Comparison of ENCODE assay signal across 1 cellular context in the genomic region with DNA sequence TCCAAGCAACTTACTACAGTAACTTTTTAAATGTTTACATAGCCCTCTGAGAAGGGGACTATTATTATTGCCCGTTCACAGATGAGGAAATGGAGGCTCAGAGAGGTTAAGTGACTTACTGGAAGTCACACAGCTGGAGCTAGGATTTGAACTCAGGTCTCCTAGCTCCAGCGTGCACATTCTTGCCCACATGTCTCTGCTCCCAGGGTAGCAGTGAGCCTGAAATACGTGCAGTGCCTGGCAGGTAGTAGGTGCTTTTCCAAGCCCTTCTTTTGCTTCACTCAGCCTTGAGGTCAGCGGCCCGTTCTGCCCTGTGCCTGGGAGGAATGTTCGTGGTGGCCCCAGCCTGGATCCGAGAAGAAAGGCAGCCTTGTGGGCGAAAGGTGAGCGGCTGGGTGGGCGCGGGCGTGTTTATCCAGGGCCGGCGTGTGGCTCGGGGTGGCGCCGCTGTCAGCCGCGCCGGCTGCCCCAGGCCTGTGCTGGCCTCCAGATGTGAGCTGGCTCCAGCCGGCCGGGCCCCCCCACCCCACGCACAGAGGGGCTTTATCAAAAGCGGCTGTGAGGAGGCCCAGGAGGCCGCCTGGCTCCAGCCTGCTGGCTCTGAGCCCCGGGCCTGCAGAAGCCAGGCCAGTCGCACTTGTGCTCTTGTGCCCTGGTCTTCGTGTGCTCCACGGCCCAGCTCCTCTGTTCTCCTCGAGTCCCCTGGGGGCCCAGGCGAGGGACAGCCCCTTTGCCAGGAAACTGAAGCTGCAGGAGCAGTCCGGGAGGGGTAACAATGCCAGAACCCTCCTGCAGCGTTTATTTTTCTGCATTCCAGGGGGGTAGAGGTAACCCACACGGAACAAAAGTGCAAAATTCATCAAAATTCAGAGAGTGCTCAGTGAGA.
A peak's percentile ranks its signal among the peaks of the same experiment; 100 is the strongest.
TF ChIP-seq lines count a peak whose summit lies in the region.

No MANE protein-coding gene starts in this region.

TF ChIP-seq in HepG2, 621 proteins besides CTCF, POLR2A, EP300 and RAD21 (continued from another document and continues in another):
- TF ChIP-seq, protein P1, sequence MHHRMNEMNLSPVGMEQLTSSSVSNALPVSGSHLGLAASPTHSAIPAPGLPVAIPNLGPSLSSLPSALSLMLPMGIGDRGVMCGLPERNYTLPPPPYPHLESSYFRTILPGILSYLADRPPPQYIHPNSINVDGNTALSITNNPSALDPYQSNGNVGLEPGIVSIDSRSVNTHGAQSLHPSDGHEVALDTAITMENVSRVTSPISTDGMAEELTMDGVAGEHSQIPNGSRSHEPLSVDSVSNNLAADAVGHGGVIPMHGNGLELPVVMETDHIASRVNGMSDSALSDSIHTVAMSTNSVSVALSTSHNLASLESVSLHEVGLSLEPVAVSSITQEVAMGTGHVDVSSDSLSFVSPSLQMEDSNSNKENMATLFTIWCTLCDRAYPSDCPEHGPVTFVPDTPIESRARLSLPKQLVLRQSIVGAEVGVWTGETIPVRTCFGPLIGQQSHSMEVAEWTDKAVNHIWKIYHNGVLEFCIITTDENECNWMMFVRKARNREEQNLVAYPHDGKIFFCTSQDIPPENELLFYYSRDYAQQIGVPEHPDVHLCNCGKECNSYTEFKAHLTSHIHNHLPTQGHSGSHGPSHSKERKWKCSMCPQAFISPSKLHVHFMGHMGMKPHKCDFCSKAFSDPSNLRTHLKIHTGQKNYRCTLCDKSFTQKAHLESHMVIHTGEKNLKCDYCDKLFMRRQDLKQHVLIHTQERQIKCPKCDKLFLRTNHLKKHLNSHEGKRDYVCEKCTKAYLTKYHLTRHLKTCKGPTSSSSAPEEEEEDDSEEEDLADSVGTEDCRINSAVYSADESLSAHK (CRISPR knock-in tag; IDR thresholded peaks at IDR 0.05; ENCODE audit: borderline replicate concordance): 0 out of 2 replicates have a peak, but pooled peaks have one; percentile 25
- TF ChIP-seq ZNF317 (CRISPR knock-in tag; IDR thresholded peaks at IDR 0.05) (peak; percentile 24; the same call in 1 of the 2 replicates), UBTF (CRISPR knock-in tag; IDR thresholded peaks at IDR 0.05) (peak; percentile 86), DNMT1 (CRISPR knock-in tag; IDR thresholded peaks at IDR 0.05) (no peak), TOPORS (CRISPR knock-in tag; IDR thresholded peaks at IDR 0.05) (0 out of 2 replicates have a peak, but pooled peaks have one; percentile 31), MIXL1 (CRISPR knock-in tag; IDR thresholded peaks at IDR 0.05) (no peak), NFRKB (IDR thresholded peaks at IDR 0.05) (no peak), SRSF9 (IDR thresholded peaks at IDR 0.05; ENCODE audit: borderline replicate concordance, insufficient read depth, low read depth, low read length, poor library complexity, severe bottlenecking) (no peak), ZNF724P (CRISPR knock-in tag; IDR thresholded peaks at IDR 0.05; ENCODE audit: borderline replicate concordance) (peak; percentile 86), GFI1 (CRISPR knock-in tag; IDR thresholded peaks at IDR 0.05; ENCODE audit: borderline replicate concordance) (peak; percentile 47; the same call in 1 of the 2 replicates), ZNF713 (CRISPR knock-in tag; IDR thresholded peaks at IDR 0.05) (no peak), KLF9 (CRISPR knock-in tag; IDR thresholded peaks at IDR 0.05; ENCODE audit: low read depth) (no peak), ZNF572 (CRISPR knock-in tag; IDR thresholded peaks at IDR 0.05) (no peak), GLI4 (CRISPR knock-in tag; IDR thresholded peaks at IDR 0.05; ENCODE audit: borderline replicate concordance) (no peak), FOSL2 (CRISPR knock-in tag; IDR thresholded peaks at IDR 0.05) (no peak), MEIS1 (CRISPR knock-in tag; IDR thresholded peaks at IDR 0.05; ENCODE audit: borderline replicate concordance) (peak; percentile 77; the same call in 1 of the 2 replicates), ZNF607 (CRISPR knock-in tag; IDR thresholded peaks at IDR 0.05; ENCODE audit: borderline replicate concordance) (peak; percentile 59; the same call in 1 of the 2 replicates), ZNF124 (CRISPR knock-in tag; IDR thresholded peaks at IDR 0.05) (peak; percentile 19; the same call in 1 of the 2 replicates), BCL6 (CRISPR knock-in tag; IDR thresholded peaks at IDR 0.05) (no peak; the same call in 1 of the 2 replicates), ZKSCAN1 (IDR thresholded peaks at IDR 0.05; ENCODE audit: low read length) (peak; percentile 94), CHCHD3 (CRISPR knock-in tag; IDR thresholded peaks at IDR 0.05) (0 out of 2 replicates have a peak, but pooled peaks have one; percentile 48), SNAPC2 (CRISPR knock-in tag; IDR thresholded peaks at IDR 0.05) (peak; percentile 68; the same call in 1 of the 2 replicates), KAT8 (CRISPR knock-in tag; IDR thresholded peaks at IDR 0.05) (0 out of 2 replicates have a peak, but pooled peaks have one; percentile 35), ZFP41 (CRISPR knock-in tag; IDR thresholded peaks at IDR 0.05; ENCODE audit: borderline replicate concordance) (0 out of 2 replicates have a peak, but pooled peaks have one; percentile 42), MAF1 (CRISPR knock-in tag; IDR thresholded peaks at IDR 0.05; ENCODE audit: borderline replicate concordance) (no peak), ZNF850 (CRISPR knock-in tag; conservative IDR thresholded peaks at IDR 0.05) (0 out of 2 replicates have a peak, but pooled peaks have one; percentile 41), ZNF430 (CRISPR knock-in tag; IDR thresholded peaks at IDR 0.05) (peak; percentile 64; the same call in 1 of the 2 replicates), SP4 (CRISPR knock-in tag; IDR thresholded peaks at IDR 0.05) (peak; percentile 62; the same call in 1 of the 2 replicates), MBD4 (IDR thresholded peaks at IDR 0.05; ENCODE audit: borderline replicate concordance, low read length) (no peak), NFKB2 (CRISPR knock-in tag; IDR thresholded peaks at IDR 0.05; ENCODE audit: borderline replicate concordance) (no peak), CHD4 (IDR thresholded peaks at IDR 0.05; ENCODE audit: borderline replicate concordance, low read length) (peak; percentile 98), MTERF4 (CRISPR knock-in tag; IDR thresholded peaks at IDR 0.05) (peak; percentile 74), HOXA3 (CRISPR knock-in tag; IDR thresholded peaks at IDR 0.05) (peak; percentile 63; the same call in 1 of the 2 replicates)
- TF ChIP-seq, protein P2, sequence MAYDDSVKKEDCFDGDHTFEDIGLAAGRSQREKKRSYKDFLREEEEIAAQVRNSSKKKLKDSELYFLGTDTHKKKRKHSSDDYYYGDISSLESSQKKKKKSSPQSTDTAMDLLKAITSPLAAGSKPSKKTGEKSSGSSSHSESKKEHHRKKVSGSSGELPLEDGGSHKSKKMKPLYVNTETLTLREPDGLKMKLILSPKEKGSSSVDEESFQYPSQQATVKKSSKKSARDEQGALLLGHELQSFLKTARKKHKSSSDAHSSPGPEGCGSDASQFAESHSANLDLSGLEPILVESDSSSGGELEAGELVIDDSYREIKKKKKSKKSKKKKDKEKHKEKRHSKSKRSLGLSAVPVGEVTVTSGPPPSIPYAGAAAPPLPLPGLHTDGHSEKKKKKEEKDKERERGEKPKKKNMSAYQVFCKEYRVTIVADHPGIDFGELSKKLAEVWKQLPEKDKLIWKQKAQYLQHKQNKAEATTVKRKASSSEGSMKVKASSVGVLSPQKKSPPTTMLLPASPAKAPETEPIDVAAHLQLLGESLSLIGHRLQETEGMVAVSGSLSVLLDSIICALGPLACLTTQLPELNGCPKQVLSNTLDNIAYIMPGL (CRISPR knock-in tag; IDR thresholded peaks at IDR 0.05; ENCODE audit: borderline replicate concordance in 1 of 2, low read depth in 1 of 2): peak; percentile 64 to 69; a peak in 2 of 4 replicates
- TF ChIP-seq, protein P3, sequence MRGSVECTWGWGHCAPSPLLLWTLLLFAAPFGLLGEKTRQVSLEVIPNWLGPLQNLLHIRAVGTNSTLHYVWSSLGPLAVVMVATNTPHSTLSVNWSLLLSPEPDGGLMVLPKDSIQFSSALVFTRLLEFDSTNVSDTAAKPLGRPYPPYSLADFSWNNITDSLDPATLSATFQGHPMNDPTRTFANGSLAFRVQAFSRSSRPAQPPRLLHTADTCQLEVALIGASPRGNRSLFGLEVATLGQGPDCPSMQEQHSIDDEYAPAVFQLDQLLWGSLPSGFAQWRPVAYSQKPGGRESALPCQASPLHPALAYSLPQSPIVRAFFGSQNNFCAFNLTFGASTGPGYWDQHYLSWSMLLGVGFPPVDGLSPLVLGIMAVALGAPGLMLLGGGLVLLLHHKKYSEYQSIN (CRISPR knock-in tag; IDR thresholded peaks at IDR 0.05; ENCODE audit: borderline replicate concordance): no peak
- TF ChIP-seq, protein P4, sequence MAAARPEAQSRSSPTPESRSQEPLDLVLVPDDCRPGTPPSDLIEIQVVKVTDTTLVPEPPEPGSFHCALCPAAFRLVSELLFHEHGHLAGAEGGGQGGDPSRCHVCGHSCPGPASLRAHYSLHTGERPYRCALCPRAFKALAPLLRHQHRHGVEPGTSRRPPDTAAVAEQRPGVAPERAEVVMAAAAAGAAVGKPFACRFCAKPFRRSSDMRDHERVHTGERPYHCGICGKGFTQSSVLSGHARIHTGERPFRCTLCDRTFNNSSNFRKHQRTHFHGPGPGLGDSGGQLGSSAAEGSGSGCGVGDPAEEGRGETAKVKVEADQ (CRISPR knock-in tag; IDR thresholded peaks at IDR 0.05; ENCODE audit: borderline replicate concordance): 0 out of 2 replicates have a peak, but pooled peaks have one; percentile 71
- TF ChIP-seq, protein P5, sequence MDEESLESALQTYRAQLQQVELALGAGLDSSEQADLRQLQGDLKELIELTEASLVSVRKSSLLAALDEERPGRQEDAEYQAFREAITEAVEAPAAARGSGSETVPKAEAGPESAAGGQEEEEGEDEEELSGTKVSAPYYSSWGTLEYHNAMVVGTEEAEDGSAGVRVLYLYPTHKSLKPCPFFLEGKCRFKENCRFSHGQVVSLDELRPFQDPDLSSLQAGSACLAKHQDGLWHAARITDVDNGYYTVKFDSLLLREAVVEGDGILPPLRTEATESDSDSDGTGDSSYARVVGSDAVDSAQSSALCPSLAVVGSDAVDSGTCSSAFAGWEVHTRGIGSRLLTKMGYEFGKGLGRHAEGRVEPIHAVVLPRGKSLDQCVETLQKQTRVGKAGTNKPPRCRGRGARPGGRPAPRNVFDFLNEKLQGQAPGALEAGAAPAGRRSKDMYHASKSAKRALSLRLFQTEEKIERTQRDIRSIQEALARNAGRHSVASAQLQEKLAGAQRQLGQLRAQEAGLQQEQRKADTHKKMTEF (CRISPR knock-in tag; IDR thresholded peaks at IDR 0.05): peak; percentile 58
- TF ChIP-seq, protein P6, sequence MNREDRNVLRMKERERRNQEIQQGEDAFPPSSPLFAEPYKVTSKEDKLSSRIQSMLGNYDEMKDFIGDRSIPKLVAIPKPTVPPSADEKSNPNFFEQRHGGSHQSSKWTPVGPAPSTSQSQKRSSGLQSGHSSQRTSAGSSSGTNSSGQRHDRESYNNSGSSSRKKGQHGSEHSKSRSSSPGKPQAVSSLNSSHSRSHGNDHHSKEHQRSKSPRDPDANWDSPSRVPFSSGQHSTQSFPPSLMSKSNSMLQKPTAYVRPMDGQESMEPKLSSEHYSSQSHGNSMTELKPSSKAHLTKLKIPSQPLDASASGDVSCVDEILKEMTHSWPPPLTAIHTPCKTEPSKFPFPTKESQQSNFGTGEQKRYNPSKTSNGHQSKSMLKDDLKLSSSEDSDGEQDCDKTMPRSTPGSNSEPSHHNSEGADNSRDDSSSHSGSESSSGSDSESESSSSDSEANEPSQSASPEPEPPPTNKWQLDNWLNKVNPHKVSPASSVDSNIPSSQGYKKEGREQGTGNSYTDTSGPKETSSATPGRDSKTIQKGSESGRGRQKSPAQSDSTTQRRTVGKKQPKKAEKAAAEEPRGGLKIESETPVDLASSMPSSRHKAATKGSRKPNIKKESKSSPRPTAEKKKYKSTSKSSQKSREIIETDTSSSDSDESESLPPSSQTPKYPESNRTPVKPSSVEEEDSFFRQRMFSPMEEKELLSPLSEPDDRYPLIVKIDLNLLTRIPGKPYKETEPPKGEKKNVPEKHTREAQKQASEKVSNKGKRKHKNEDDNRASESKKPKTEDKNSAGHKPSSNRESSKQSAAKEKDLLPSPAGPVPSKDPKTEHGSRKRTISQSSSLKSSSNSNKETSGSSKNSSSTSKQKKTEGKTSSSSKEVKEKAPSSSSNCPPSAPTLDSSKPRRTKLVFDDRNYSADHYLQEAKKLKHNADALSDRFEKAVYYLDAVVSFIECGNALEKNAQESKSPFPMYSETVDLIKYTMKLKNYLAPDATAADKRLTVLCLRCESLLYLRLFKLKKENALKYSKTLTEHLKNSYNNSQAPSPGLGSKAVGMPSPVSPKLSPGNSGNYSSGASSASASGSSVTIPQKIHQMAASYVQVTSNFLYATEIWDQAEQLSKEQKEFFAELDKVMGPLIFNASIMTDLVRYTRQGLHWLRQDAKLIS (CRISPR knock-in tag; IDR thresholded peaks at IDR 0.05): no peak
- TF ChIP-seq, protein P7, sequence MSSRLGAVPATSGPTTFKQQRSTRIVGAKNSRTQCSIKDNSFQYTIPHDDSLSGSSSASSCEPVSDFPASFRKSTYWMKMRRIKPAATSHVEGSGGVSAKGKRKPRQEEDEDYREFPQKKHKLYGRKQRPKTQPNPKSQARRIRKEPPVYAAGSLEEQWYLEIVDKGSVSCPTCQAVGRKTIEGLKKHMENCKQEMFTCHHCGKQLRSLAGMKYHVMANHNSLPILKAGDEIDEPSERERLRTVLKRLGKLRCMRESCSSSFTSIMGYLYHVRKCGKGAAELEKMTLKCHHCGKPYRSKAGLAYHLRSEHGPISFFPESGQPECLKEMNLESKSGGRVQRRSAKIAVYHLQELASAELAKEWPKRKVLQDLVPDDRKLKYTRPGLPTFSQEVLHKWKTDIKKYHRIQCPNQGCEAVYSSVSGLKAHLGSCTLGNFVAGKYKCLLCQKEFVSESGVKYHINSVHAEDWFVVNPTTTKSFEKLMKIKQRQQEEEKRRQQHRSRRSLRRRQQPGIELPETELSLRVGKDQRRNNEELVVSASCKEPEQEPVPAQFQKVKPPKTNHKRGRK (CRISPR knock-in tag; IDR thresholded peaks at IDR 0.05): 0 out of 2 replicates have a peak, but pooled peaks have one; percentile 50
